Comparison of ENCODE assay signal across 1 cellular context in genomic region chr2:237663517-237663916, GRCh38.
TF ChIP-seq lines count a peak whose summit lies in the region.

No MANE protein-coding gene starts in this region.

TF ChIP-seq in IMR-90, 13 proteins besides CTCF, POLR2A, EP300 and RAD21 (continued from another document):
- no peak for TF ChIP-seq CHD1 (IDR thresholded peaks at IDR 0.05; ENCODE audit: low read depth, low read length)
TF ChIP-seq in IMR-90: peak in this region for 0.
